13 cellular contexts compared by ENCODE assay signal in the genomic region with DNA sequence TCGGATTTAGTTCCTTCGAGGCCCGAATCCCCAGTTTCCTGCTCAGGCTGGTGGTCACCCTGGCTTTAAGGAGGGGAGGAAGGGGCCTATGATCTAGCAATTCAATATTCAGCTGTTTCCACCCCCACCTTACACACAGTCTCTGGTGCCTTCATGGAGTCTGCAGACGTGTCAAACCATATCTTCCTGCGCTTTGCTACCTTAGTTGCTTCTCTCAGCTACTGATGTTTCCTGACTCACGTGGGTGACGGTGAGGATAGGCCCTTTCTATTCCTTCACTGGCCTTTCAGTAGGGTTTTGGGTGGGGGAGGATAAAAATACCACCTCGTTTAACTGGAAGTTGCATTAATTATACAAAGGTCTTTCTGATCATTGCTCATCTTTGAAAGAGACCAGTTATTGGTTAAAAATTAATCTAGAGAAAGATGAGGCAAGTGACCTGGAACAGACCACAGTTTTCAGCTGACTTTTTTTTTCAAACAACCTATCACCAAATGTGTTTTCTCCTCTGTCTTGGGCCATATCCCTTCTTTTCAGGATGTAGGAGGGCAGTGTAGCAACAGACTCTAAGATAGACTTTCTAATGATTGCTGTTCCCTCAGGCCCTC. TPM values are rescaled to one million over a fixed set of nuclear protein-coding genes. Genes with fewer than 3 reads are reported as not detected.
DNase-seq lines count a peak whose midpoint lies in the region; ATAC-seq, FAIRE-seq and TF ChIP-seq lines count a peak whose summit lies in the region.
"Had no signal": no experiment of that assay in that cellular context is flagged by ENCODE, and none has a peak within 500 bp of the region (broad histone marks: within the 10 kb centered on the region; RNA-seq: fewer than 3 reads in every experiment).

No MANE protein-coding gene starts in this region.

- H3K27me3 ChIP-seq in hepatocyte: no peaks in the 10 kb centered on the region
- H3K27me3 ChIP-seq in osteoblast (ENCODE audit: insufficient read depth, low read length): no peaks in the 10 kb centered on the region
- no peaks in the 10 kb centered on the region for H3K27me3 ChIP-seq in left ventricle myocardium inferior (ENCODE audit: low read depth)

- no peak for DNase-seq in GM18507 (ENCODE audit: extremely low spot score, insufficient read length, low read depth)
- no peak for DNase-seq in RWPE1 (ENCODE audit: low spot score)
- DNase-seq in hepatocyte (ENCODE audit: low spot score): no peak
- DNase-seq in osteoblast (ENCODE audit: insufficient read length, low spot score, missing footprints): no peak
- no peak for DNase-seq in left ventricle myocardium inferior
- no peak for DNase-seq in NK-92 (lab: John Stamatoyannopoulos, UW; ENCODE audit: unreplicated experiment)
- DNase-seq: activated CD4-positive, alpha-beta T cell treated with anti-CD3 and anti-CD28 coated beads, Interleukin-2, amount 10 ng/mL, durations not matched to agents 24 days and 14 days; activated T-cell treated with anti-CD3 and anti-CD28 coated beads, Interleukin-2, amount 50 U/mL, for 48 hours; NCI-H1105; NCI-H446 had no signal

- H3K4me1 ChIP-seq in hepatocyte (ENCODE audit: insufficient read depth) (peaks cover 22% of the 10 kb centered on the region), osteoblast (ENCODE audit: insufficient read depth, low read length) (peaks cover 8% of the 10 kb centered on the region), left ventricle myocardium inferior (peaks cover 18% of the 10 kb centered on the region)

- H2AFZ ChIP-seq in hepatocyte (peak overlapping the region; percentile 13), osteoblast (ENCODE audit: low read length) (peak overlapping the region; percentile 11)

- H3K79me2 ChIP-seq in hepatocyte (no peaks in the 10 kb centered on the region), osteoblast (ENCODE audit: insufficient read depth, low read length) (no peaks in the 10 kb centered on the region)

- peak overlapping the region; percentile 42 for H3K4me2 ChIP-seq in hepatocyte
- H3K4me2 ChIP-seq in osteoblast (ENCODE audit: insufficient read depth, low read length): no peak overlapping the region

- peak overlapping the region; percentile 77 for H3K27ac ChIP-seq in RWPE1
- peak overlapping the region; percentile 79 for H3K27ac ChIP-seq in hepatocyte
- no peak overlapping the region for H3K27ac ChIP-seq in osteoblast (ENCODE audit: low read depth, low read length)
- H3K27ac ChIP-seq in left ventricle myocardium inferior (replicated peaks): no peak overlapping the region

- H3K36me3 ChIP-seq in hepatocyte (replicated peaks; ENCODE audit: insufficient read depth, low read depth): no peaks in the 10 kb centered on the region
- H3K36me3 ChIP-seq in osteoblast (ENCODE audit: insufficient read depth, low read length): no peaks in the 10 kb centered on the region
- no peaks in the 10 kb centered on the region for H3K36me3 ChIP-seq in left ventricle myocardium inferior

- WGBS in hepatocyte (ENCODE audit: low lambda C conversion rate, missing lambda C conversion rate): 78% methylated on average over 8 of the region's 8 CpGs

- peak; percentile 5 for FAIRE-seq in GM18507 (lab: Jason Lieb, UNC)

- CTCF ChIA-PET in RWPE1 (lab: Yijun Ruan, JAX): interaction anchor here (0.5 to 0.9 kb wide), 3 partner anchors 9 to 48 kb away, joined by 3 to 4 read pairs (median 3); no protein-coding TSS in a partner anchor

- no peaks in the 10 kb centered on the region for H4K20me1 ChIP-seq in hepatocyte (ENCODE audit: insufficient read depth, poor library complexity, severe bottlenecking)
- H4K20me1 ChIP-seq in osteoblast (ENCODE audit: insufficient read depth, low read length): no peaks in the 10 kb centered on the region

- H3K9me3 ChIP-seq in hepatocyte (ENCODE audit: low read depth) (no peaks in the 10 kb centered on the region), osteoblast (ENCODE audit: low read depth, low read length) (no peaks in the 10 kb centered on the region), left ventricle myocardium inferior (replicated peaks) (no peaks in the 10 kb centered on the region)

- H3K4me3 ChIP-seq in hepatocyte: no peak overlapping the region
- H3K4me3 ChIP-seq in osteoblast (ENCODE audit: insufficient read depth, low read length): no peak overlapping the region
- H3K4me3 ChIP-seq in left ventricle myocardium inferior: no peak overlapping the region

- ATAC-seq in GM18505 (IDR thresholded peaks at IDR 0.05; ENCODE audit: unreplicated experiment): no peak
- no peak for ATAC-seq in HG02642 (IDR thresholded peaks at IDR 0.05; ENCODE audit: poor library complexity, unreplicated experiment)

- no peak for TF ChIP-seq POLR2A in GM18505 (IDR thresholded peaks at IDR 0.05; ENCODE audit: borderline replicate concordance, extremely low read depth, insufficient read depth, insufficient read length)

- no peaks in the 10 kb centered on the region for H3K9me2 ChIP-seq in hepatocyte (replicated peaks; ENCODE audit: insufficient read depth)

- no peak for TF ChIP-seq CTCF in RWPE1 (conservative IDR thresholded peaks at IDR 0.05; ENCODE audit: low read depth)
- no peak for TF ChIP-seq CTCF in hepatocyte (IDR thresholded peaks at IDR 0.05; ENCODE audit: poor library complexity)
- TF ChIP-seq CTCF in osteoblast (IDR thresholded peaks at IDR 0.05; ENCODE audit: extremely low read depth, low read depth, low read length): no peak
- no peak for TF ChIP-seq CTCF in left ventricle myocardium inferior (IDR thresholded peaks at IDR 0.05; ENCODE audit: borderline replicate concordance)

- intact Hi-C loops in left ventricle myocardium inferior (cut with micrococcal nuclease): no loop called here

- POLR2A ChIA-PET in RWPE1 (lab: Yijun Ruan, JAX; ENCODE audit: low non-redundant PET): no interaction called here

RNA-seq across cellular contexts. Expression of a gene that starts 49.7 kb away (rescaled TPM):
- total RNA-seq in hepatocyte (0.27 and 0.36 TPM in 2 replicates), osteoblast (under 0.01 TPM in 1 of 2 replicates, not detected in the other), left ventricle myocardium inferior (not detected)
- polyA plus RNA-seq in hepatocyte: 2.3 and 2.8 TPM in 2 replicates
- total RNA-seq: mesenteric fat pad had no signal

RNA-seq across cellular contexts. Expression of a gene that starts 58.0 kb away (rescaled TPM):
- 108 and 123 TPM in 2 replicates for total RNA-seq in hepatocyte
- polyA plus RNA-seq in hepatocyte: 172 and 188 TPM in 2 replicates
- total RNA-seq in osteoblast: 97.2 and 140 TPM in 2 replicates
- 3.5 TPM for total RNA-seq in left ventricle myocardium inferior

Comparison
In these comparisons a context has a peak if more than half of its experiments do, and no peak if none do; other contexts are left out.
1. H3K27ac ChIP-seq: peak in RWPE1 (single experiment) and hepatocyte (single experiment); none in osteoblast (single experiment) and left ventricle myocardium inferior (single experiment).
2. RNA of a gene that starts 58.0 kb away (total RNA-seq): 97.2 to 140 TPM in osteoblast and 108 to 123 TPM in hepatocyte; 3.5 TPM in left ventricle myocardium inferior (single experiment); every median in the first group is over 10 times any median in the second.